In genomic region chr2:66699481-66700180, GRCh38 we compare ENCODE assay signal across 17 cellular contexts.
DNase-seq lines count a peak whose midpoint lies in the region; ATAC-seq, FAIRE-seq and TF ChIP-seq lines count a peak whose summit lies in the region.
"Had no signal": no experiment of that assay in that cellular context is flagged by ENCODE, and none has a peak within 500 bp of the region (broad histone marks: within the 10 kb centered on the region; RNA-seq: fewer than 3 reads in every experiment).

No MANE protein-coding gene starts in this region.

- H3K9me3 ChIP-seq in neural cell (ENCODE audit: low read length) (no peaks in the 10 kb centered on the region), uterus (no peaks in the 10 kb centered on the region)
- H3K9me3 ChIP-seq: neutrophil had no signal

- H3K4me1 ChIP-seq in uterus: peaks cover 0 to 12% of the 10 kb centered on the region in 2 donors

- H3K9me2 ChIP-seq in neural cell (ENCODE audit: insufficient read depth, low read length): no peaks in the 10 kb centered on the region

- H3K9ac ChIP-seq in neural cell (ENCODE audit: low read length): no peak overlapping the region

- H3K9me3 Mint-ChIP-seq in HFFc6: no peaks in the 10 kb centered on the region
- H3K9me3 Mint-ChIP-seq: stimulated activated naive B cell treated with anti-CD40 and anti-IgM and Interleukin-4, amounts not matched to agents 10 μg/mL and 1 μg/mL and 100 μg/mL, for 72 hours; T-helper 1 cell treated with Interleukin-12 subunit alpha and Interleukin-12 subunit beta and Interleukin-4 antibody, amounts not matched to agents 30 μg/mL and 1 μg/mL, for 36 hours had no signal

- DNase-seq in NCI-H146 (lab: John Stamatoyannopoulos, UW) (peak; percentile 33), NCI-H146 treated with DMSO at 0.1 percent for 48 hours (lab: John Stamatoyannopoulos, UW; ENCODE audit: unreplicated experiment) (no peak), uterus (no peak), HFFc6 (no peak)
- DNase-seq: activated gamma-delta T cell; cortex of kidney; GF-D8; NCI-H1694; stimulated activated naive B cell treated with anti-CD40 and anti-IgM and Interleukin-4, amounts not matched to agents 10 μg/mL and 1 μg/mL and 100 μg/mL, for 72 hours had no signal

- TF ChIP-seq EP300 in neural cell (conservative IDR thresholded peaks at IDR 0.05; ENCODE audit: poor library complexity, severe bottlenecking): no peak

- TF ChIP-seq CTCF in neural cell (IDR thresholded peaks at IDR 0.05; ENCODE audit: poor library complexity, severe bottlenecking) (no peak), uterus (IDR thresholded peaks at IDR 0.05) (no peak), HFFc6 (IDR thresholded peaks at IDR 0.05) (no peak)

- ATAC-seq in GM21515 (IDR thresholded peaks at IDR 0.05; ENCODE audit: unreplicated experiment) (no peak), HG03565 (IDR thresholded peaks at IDR 0.05; ENCODE audit: unreplicated experiment) (no peak)
- ATAC-seq: left lobe of liver; stimulated activated naive B cell treated with anti-CD40 and anti-IgM and Interleukin-4, amounts not matched to agents 10 μg/mL and 1 μg/mL and 100 μg/mL, for 72 hours had no signal

- no peaks in the 10 kb centered on the region for H4K20me1 ChIP-seq in neural cell (ENCODE audit: insufficient read depth)

- no peaks in the 10 kb centered on the region for H3K27me3 ChIP-seq in neural cell (ENCODE audit: insufficient read depth, low read depth, low read length)
- no peaks in the 10 kb centered on the region for H3K27me3 ChIP-seq in uterus
- H3K27me3 ChIP-seq: neutrophil had no signal

- H3K36me3 Mint-ChIP-seq in HFFc6 (ENCODE audit: low read depth): no peaks in the 10 kb centered on the region
- H3K36me3 Mint-ChIP-seq: stimulated activated naive B cell treated with anti-CD40 and anti-IgM and Interleukin-4, amounts not matched to agents 10 μg/mL and 1 μg/mL and 100 μg/mL, for 72 hours had no signal

- H3K27ac ChIP-seq in neural cell (ENCODE audit: low read length): no peak overlapping the region
- peak overlapping the region; percentile 87 to 97 for H3K27ac ChIP-seq in uterus
- H3K27ac ChIP-seq: neutrophil had no signal

- peak overlapping the region; percentile 6 for H3K4me2 ChIP-seq in neural cell (ENCODE audit: low read length)

- H3K4me1 Mint-ChIP-seq in HFFc6 (ENCODE audit: low read depth): peaks cover 26% of the 10 kb centered on the region; the same call in 1 of the 2 replicates
- H3K4me1 Mint-ChIP-seq: stimulated activated naive B cell treated with anti-CD40 and anti-IgM and Interleukin-4, amounts not matched to agents 10 μg/mL and 1 μg/mL and 100 μg/mL, for 72 hours had no signal

- H3K27me3 Mint-ChIP-seq in HFFc6 (ENCODE audit: insufficient read depth): no peaks in the 10 kb centered on the region

- TF ChIP-seq RAD21 in neural cell (conservative IDR thresholded peaks at IDR 0.05): no peak

- no peak for TF ChIP-seq POLR2A in uterus (IDR thresholded peaks at IDR 0.05)

- H3K27ac Mint-ChIP-seq in HFFc6: no peak overlapping the region
- H3K27ac Mint-ChIP-seq: stimulated activated naive B cell treated with anti-CD40 and anti-IgM and Interleukin-4, amounts not matched to agents 10 μg/mL and 1 μg/mL and 100 μg/mL, for 72 hours; T-helper 1 cell treated with Interleukin-12 subunit alpha and Interleukin-12 subunit beta and Interleukin-4 antibody, amounts not matched to agents 30 μg/mL and 1 μg/mL, for 36 hours had no signal

- no peak overlapping the region for H2AFZ ChIP-seq in neural cell (ENCODE audit: low read depth, low read length)

- intact Hi-C loops in uterus (cut with DNase I; ENCODE audit: low total_unique reads): loop anchor here (5.0 kb wide), 1 partner anchor 122 kb away; no protein-coding TSS in a partner anchor

- H3K79me2 ChIP-seq in neural cell (replicated peaks; ENCODE audit: insufficient read depth, low read length): no peaks in the 10 kb centered on the region

- no peaks in the 10 kb centered on the region for H3K36me3 ChIP-seq in neural cell (ENCODE audit: insufficient read depth, low read length)
- no peaks in the 10 kb centered on the region for H3K36me3 ChIP-seq in uterus
- H3K36me3 ChIP-seq: neutrophil had no signal

- peak; percentile 82 for FAIRE-seq in endometrium (lab: Jason Lieb, UNC)

- no peaks in the 10 kb centered on the region for H3F3A ChIP-seq in neural cell (ENCODE audit: insufficient read depth, low read length, poor library complexity, severe bottlenecking)

- H3K4me3 Mint-ChIP-seq in HFFc6: no peak overlapping the region
- H3K4me3 Mint-ChIP-seq: stimulated activated naive B cell treated with anti-CD40 and anti-IgM and Interleukin-4, amounts not matched to agents 10 μg/mL and 1 μg/mL and 100 μg/mL, for 72 hours; T-helper 1 cell treated with Interleukin-12 subunit alpha and Interleukin-12 subunit beta and Interleukin-4 antibody, amounts not matched to agents 30 μg/mL and 1 μg/mL, for 36 hours had no signal

- H3K4me3 ChIP-seq in neural cell (ENCODE audit: low read length) (peak overlapping the region; percentile 16), uterus (no peak overlapping the region)
- H3K4me3 ChIP-seq: skin epidermis had no signal

TF ChIP-seq in neural cell, 6 proteins besides CTCF, POLR2A, EP300 and RAD21:
- no peak for TF ChIP-seq POLR2AphosphoS5 (IDR thresholded peaks at IDR 0.05)
- TF ChIP-seq MXI1 (conservative IDR thresholded peaks at IDR 0.05; ENCODE audit: poor library complexity, severe bottlenecking): no peak
- TF ChIP-seq TAF1 (IDR thresholded peaks at IDR 0.05; ENCODE audit: low read depth): no peak
- TF ChIP-seq REST (IDR thresholded peaks at IDR 0.05; ENCODE audit: borderline replicate concordance): no peak
- TF ChIP-seq EZH2 (IDR thresholded peaks at IDR 0.05; ENCODE audit: borderline replicate concordance, insufficient read depth, low read length, poor library complexity, severe bottlenecking): no peak
- TF ChIP-seq SMC3 (conservative IDR thresholded peaks at IDR 0.05; ENCODE audit: poor library complexity): no peak
